Comparison of ENCODE assay signal across 8 cellular contexts in the genomic region with DNA sequence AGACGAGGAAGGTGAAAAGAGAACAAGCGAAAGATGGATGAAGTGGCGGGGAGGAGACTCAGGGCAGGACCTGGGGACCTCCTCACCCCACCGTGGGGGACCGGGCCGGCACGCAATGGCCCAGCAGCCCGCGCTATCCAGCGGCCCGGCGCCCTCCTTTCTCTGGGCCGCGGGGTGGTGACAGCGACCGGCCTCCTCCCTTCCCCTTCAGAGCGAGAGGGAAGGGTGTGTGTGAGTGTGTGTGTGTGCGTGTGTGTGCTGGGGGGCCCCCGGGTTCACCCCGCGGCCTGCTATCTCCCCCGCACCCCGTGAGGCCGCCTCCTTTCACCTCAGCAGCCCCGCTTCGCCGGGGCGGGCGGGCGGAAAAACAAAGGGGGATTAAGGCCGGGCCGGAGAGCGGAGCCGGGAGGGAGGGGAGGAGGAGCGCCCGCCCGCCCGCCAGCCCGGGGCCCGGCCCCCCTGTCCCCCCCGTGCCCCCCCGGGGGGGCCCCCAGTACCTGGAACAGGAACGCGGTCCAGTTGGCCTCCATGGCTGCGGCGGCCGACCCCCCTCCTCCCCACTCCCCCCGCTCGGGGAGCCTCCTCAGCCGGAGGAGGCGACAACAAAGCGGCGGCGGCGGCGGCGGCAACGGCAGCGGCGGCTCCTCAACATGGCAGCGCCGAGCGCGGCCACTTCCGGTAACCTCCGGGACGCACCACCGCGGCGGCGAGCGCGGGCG. TPM values are rescaled to one million over a fixed set of nuclear protein-coding genes. Genes with fewer than 3 reads are reported as not detected.
A peak's percentile ranks its signal among the peaks of the same experiment; 100 is the strongest.
DNase-seq lines count a peak whose midpoint lies in the region; ATAC-seq, FAIRE-seq and TF ChIP-seq lines count a peak whose summit lies in the region.

A gene with protein sequence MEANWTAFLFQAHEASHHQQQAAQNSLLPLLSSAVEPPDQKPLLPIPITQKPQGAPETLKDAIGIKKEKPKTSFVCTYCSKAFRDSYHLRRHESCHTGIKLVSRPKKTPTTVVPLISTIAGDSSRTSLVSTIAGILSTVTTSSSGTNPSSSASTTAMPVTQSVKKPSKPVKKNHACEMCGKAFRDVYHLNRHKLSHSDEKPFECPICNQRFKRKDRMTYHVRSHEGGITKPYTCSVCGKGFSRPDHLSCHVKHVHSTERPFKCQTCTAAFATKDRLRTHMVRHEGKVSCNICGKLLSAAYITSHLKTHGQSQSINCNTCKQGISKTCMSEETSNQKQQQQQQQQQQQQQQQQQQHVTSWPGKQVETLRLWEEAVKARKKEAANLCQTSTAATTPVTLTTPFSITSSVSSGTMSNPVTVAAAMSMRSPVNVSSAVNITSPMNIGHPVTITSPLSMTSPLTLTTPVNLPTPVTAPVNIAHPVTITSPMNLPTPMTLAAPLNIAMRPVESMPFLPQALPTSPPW (minus strand): TSS at position 673 of the 719 bp plus-strand sequence. CDS start 143 bp downstream, at position 530.

- H3K4me1 ChIP-seq in kidney (ENCODE audit: control insufficient read depth in 1 of 2, insufficient read depth in 1 of 2, low read depth in 1 of 2, low read length in 2 of 2) = peaks cover 20% of the 10 kb centered on the region in 2 donors

- intact Hi-C loops in kidney (cut with DNase I) = no loop called here

- no peaks in the 10 kb centered on the region for H3K9me3 ChIP-seq in kidney (ENCODE audit: control insufficient read depth in 1 of 2, low read length in 2 of 2)

- no peaks in the 10 kb centered on the region for H3K36me3 ChIP-seq in kidney (ENCODE audit: control insufficient read depth in 1 of 2, insufficient read depth in 2 of 2, low read length in 2 of 2)

- H3K4me1 Mint-ChIP-seq in central memory CD8-positive, alpha-beta T cell = peaks cover 64% of the 10 kb centered on the region

- peak within 1 kb of the TSS; percentile 83 for H3K4me3 ChIP-seq in kidney (ENCODE audit: low read length in 2 of 2)

- H3K4me3 Mint-ChIP-seq in central memory CD8-positive, alpha-beta T cell = peak within 1 kb of the TSS; percentile 91

- no peak for FAIRE-seq in kidney (lab: Jason Lieb, UNC)

- H3K27ac ChIP-seq in kidney (ENCODE audit: low read depth in 2 of 2, low read length in 2 of 2) = peak within 1 kb of the TSS; percentile 91 to 93

- peak within 1 kb of the TSS; percentile 92 for H3K27ac Mint-ChIP-seq in central memory CD8-positive, alpha-beta T cell (ENCODE audit: low read depth)

- no peaks in the 10 kb centered on the region for H3K27me3 Mint-ChIP-seq in central memory CD8-positive, alpha-beta T cell

- DNase-seq in NCI-H1417 (lab: John Stamatoyannopoulos, UW) = peak; percentile 84 to 92 (median 86)
- DNase-seq in NCI-H1417 treated with DMSO at 0.1 percent for 48 hours (lab: John Stamatoyannopoulos, UW) = no peak
- peak; percentile 47 for DNase-seq in NCI-H146 treated with DMSO at 0.1 percent for 48 hours (lab: John Stamatoyannopoulos, UW; ENCODE audit: unreplicated experiment)
- peak; percentile 51 to 74 (median 66) for DNase-seq in activated CD4-positive, CD25-positive, alpha-beta regulatory T cell (lab: John Stamatoyannopoulos, UW)
- DNase-seq in central memory CD8-positive, alpha-beta T cell (ENCODE audit: low spot score in 2 of 2) = peak in 1 of 2 donors; percentile 56
- DNase-seq in kidney = peak; percentile 94
- peak; percentile 86 for DNase-seq in stimulated activated CD4-positive, alpha-beta T cell treated with anti-CD3 and anti-CD28 coated beads, Interleukin-15, amount 100 ng/mL, for 24 hours

- H3K36me3 Mint-ChIP-seq in central memory CD8-positive, alpha-beta T cell (ENCODE audit: insufficient read depth) = peaks cover 24% of the 10 kb centered on the region

- peak within 1 kb of the TSS; percentile 84 to 85 for H3K9ac ChIP-seq in kidney (ENCODE audit: low read length in 2 of 2)

- peak; percentile 67 for ATAC-seq in HG02623 (IDR thresholded peaks at IDR 0.05; ENCODE audit: unreplicated experiment)
- peak; percentile 73 for ATAC-seq in central memory CD8-positive, alpha-beta T cell (replicated peaks; ENCODE audit: extremely low read depth, poor library complexity, severe bottlenecking)

- no peaks in the 10 kb centered on the region for H3K9me3 Mint-ChIP-seq in central memory CD8-positive, alpha-beta T cell

- no peak for TF ChIP-seq CTCF in kidney (IDR thresholded peaks at IDR 0.05; ENCODE audit: borderline replicate concordance, extremely low read depth, insufficient read depth)

RNA-seq across cellular contexts. Expression of the gene that starts here (rescaled TPM):
- total RNA-seq in kidney = 92.5 TPM
- 26.0 TPM for polyA plus RNA-seq in kidney (ENCODE audit: insufficient read depth, low read depth, low replicate concordance)
